Comparison of ENCODE assay signal across 15 cellular contexts in the genomic region with DNA sequence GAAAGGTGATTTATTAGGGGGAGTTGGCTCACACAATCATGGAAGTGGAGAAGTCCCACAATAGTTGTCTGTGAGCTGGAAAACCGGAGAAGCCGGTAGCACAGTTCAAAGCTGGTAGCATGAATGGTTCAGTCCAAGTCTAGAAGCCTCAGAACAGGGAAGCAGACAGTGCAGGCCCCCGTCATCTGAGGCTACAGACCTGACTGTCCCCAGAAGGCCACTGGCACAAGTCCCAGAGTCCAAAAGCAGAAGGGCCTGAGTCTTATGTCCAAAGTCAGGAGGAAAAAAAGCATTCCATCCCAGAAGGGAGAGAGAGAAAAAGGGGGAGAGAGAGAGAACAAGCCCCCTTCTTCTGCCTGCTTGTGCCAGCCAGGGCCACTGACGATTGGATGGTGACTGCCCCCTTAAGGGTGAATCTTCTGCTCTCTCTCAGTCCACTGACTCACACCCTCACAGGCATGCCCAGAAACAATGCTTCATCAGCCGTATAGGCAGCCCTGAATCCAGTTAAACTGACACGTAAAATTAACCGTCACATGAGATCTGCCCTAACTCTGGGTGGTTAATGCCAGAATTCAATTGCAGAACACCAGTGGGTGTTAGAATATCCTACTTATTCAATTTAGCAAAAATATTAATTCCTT. TPM values are rescaled to one million over a fixed set of nuclear protein-coding genes. Genes with fewer than 3 reads are reported as not detected.
DNase-seq lines count a peak whose midpoint lies in the region; ATAC-seq, FAIRE-seq and TF ChIP-seq lines count a peak whose summit lies in the region.
"Had no signal": no experiment of that assay in that cellular context is flagged by ENCODE, and none has a peak within 500 bp of the region (broad histone marks: within the 10 kb centered on the region; RNA-seq: fewer than 3 reads in every experiment).

No MANE protein-coding gene starts in this region.

- no peaks in the 10 kb centered on the region for H3K9me2 ChIP-seq in SK-N-SH

- intact Hi-C loops in mucosa of descending colon (cut with DNase I, micrococcal nuclease), result no loop called here

- POLR2A ChIA-PET in SK-N-SH (lab: Yijun Ruan, JAX) (no interaction called here), H1 (lab: Charles Lee; ENCODE audit: partially characterized antibody) (interaction anchor here (1.6 kb wide), 1 partner anchor 9 kb away, joined by 3 read pairs; no protein-coding TSS in a partner anchor)

- H3K79me1 ChIP-seq in H1 (ENCODE audit: low read depth, low read length), result no peaks in the 10 kb centered on the region

- H3K36me3 ChIP-seq in SK-N-SH (replicated peaks in 1 of 2; ENCODE audit: control insufficient read depth in 1 of 2, insufficient read depth in 2 of 2, low read length in 1 of 2) (no peaks in the 10 kb centered on the region), H1 (ENCODE audit: control insufficient read depth in 2 of 4, insufficient read depth in 4 of 4, low read length in 3 of 4) (no peaks in the 10 kb centered on the region), gastroesophageal sphincter (no peaks in the 10 kb centered on the region), mucosa of descending colon (ENCODE audit: low read depth) (no peaks in the 10 kb centered on the region)
- H3K36me3 ChIP-seq: neutrophil, SJCRH30 had no signal

- H4K8ac ChIP-seq in H1 (ENCODE audit: extremely low read depth, insufficient read depth, low read length), result no peak overlapping the region

- H2BK5ac ChIP-seq in H1 (ENCODE audit: low read depth, low read length), result no peak overlapping the region

- TF ChIP-seq CTCF in SK-N-SH (IDR thresholded peaks at IDR 0.05) (no peak), H1 (IDR thresholded peaks at IDR 0.05; ENCODE audit: control extremely low read depth in 1 of 3, insufficient read depth in 1 of 3, low read depth in 1 of 3, low read length in 3 of 3) (peak in 1 of 3 experiments; percentile 5; a peak in 1 of 4 replicates), gastroesophageal sphincter (IDR thresholded peaks at IDR 0.05) (no peak), mucosa of descending colon (IDR thresholded peaks at IDR 0.05) (no peak)

- H4K5ac ChIP-seq in H1 (ENCODE audit: insufficient read length, low read depth, low read length), result no peak overlapping the region

- peak; percentile 89 for DNase-seq in G401 (ENCODE audit: low spot score)
- DNase-seq in SK-N-SH, result no peak
- DNase-seq in H1 (ENCODE audit: low read depth in 1 of 2, low spot score in 2 of 2), result no peak
- DNase-seq in myocyte (ENCODE audit: low read depth), result peak; percentile 41
- DNase-seq in NCI-H1417 treated with DMSO at 0.1 percent for 48 hours (lab: John Stamatoyannopoulos, UW), result no peak
- DNase-seq in ureter (ENCODE audit: low spot score), result no peak
- no peak for DNase-seq in mucosa of descending colon
- DNase-seq: activated CD4-positive, alpha-beta memory T cell treated with anti-CD3 and anti-CD28 coated beads, Interleukin-2, amount 10 ng/mL, durations not matched to agents 7 days and 5 days; DMS 273 treated with DMSO at 0.1 percent for 48 hours; NCI-H1092 treated with DMSO at 0.1 percent for 48 hours; SJCRH30 had no signal

- H3K27me3 ChIP-seq in SK-N-SH (ENCODE audit: insufficient read depth) (0 out of 2 replicates have a peak, but pooled peaks cover 9% of the 10 kb centered on the region), H1 (replicated peaks in 1 of 4; ENCODE audit: control insufficient read depth in 3 of 4, extremely low read depth in 1 of 4, insufficient read depth in 3 of 4, low read length in 3 of 4) (no peaks in the 10 kb centered on the region), gastroesophageal sphincter (peaks cover 9% of the 10 kb centered on the region)
- H3K27me3 ChIP-seq: dorsolateral prefrontal cortex, neutrophil, SJCRH30 had no signal

- H4K91ac ChIP-seq in H1 (replicated peaks; ENCODE audit: insufficient read length, low read length), result no peak overlapping the region

- H3K9ac ChIP-seq in SK-N-SH, result no peak overlapping the region
- H3K9ac ChIP-seq in H1 (replicated peaks in 1 of 4; ENCODE audit: extremely low read depth in 1 of 4, low read depth in 3 of 4, low read length in 3 of 4), result no peak overlapping the region; a peak in 1 of 7 replicates

- H2AFZ ChIP-seq in SK-N-SH (ENCODE audit: low read depth), result no peak overlapping the region
- H2AFZ ChIP-seq in H1 (ENCODE audit: low read length), result no peak overlapping the region

- TF ChIP-seq EP300 in SK-N-SH (IDR thresholded peaks at IDR 0.05; ENCODE audit: borderline replicate concordance in 1 of 2, low read depth in 1 of 2, low read length in 1 of 2), result no peak
- no peak for TF ChIP-seq EP300 in H1 (IDR thresholded peaks at IDR 0.05; ENCODE audit: borderline replicate concordance in 1 of 2, low read depth in 2 of 2, low read length in 2 of 2)
- no peak for TF ChIP-seq EP300 in gastroesophageal sphincter (IDR thresholded peaks at IDR 0.05)

- H3K4me3 ChIP-seq in SK-N-SH (ENCODE audit: low read depth in 2 of 2, low read length in 1 of 2) (no peak overlapping the region), H1 (ENCODE audit: extremely low read depth in 1 of 4, insufficient read depth in 2 of 4, low read depth in 3 of 4, low read length in 4 of 4) (no peak overlapping the region), gastroesophageal sphincter (no peak overlapping the region), mucosa of descending colon (no peak overlapping the region)
- H3K4me3 ChIP-seq: dorsolateral prefrontal cortex, SJCRH30 had no signal

- peak overlapping the region; percentile 32; the same call in 1 of the 2 replicates for H2BK12ac ChIP-seq in H1 (ENCODE audit: low read depth, low read length)

- no peak overlapping the region for H3K4me2 ChIP-seq in SK-N-SH
- H3K4me2 ChIP-seq in H1 (ENCODE audit: insufficient read depth in 1 of 2, low read depth in 2 of 2, low read length in 2 of 2), result no peak overlapping the region

- no peak overlapping the region for H3K23ac ChIP-seq in H1 (ENCODE audit: insufficient read length)

- no peak overlapping the region for H3K27ac ChIP-seq in SK-N-SH (ENCODE audit: low read depth in 2 of 2, low read length in 1 of 2)
- no peak overlapping the region for H3K27ac ChIP-seq in H1 (ENCODE audit: low read depth, low read length)
- no peak overlapping the region for H3K27ac ChIP-seq in gastroesophageal sphincter
- H3K27ac ChIP-seq: neutrophil, SJCRH30 had no signal

- peaks cover under 1 to 8% of the 10 kb centered on the region in 2 experiments; a peak in 2 of 4 replicates for H3K4me1 ChIP-seq in SK-N-SH (ENCODE audit: control insufficient read depth in 1 of 2, insufficient read depth in 2 of 2, low read depth in 1 of 2, low read length in 1 of 2)
- peaks cover 0 to 12% (median 7%) of the 10 kb centered on the region in 4 experiments; a peak in 6 of 7 replicates for H3K4me1 ChIP-seq in H1 (replicated peaks in 1 of 4; ENCODE audit: control insufficient read depth in 3 of 4, insufficient read depth in 4 of 4, low read length in 3 of 4)
- H3K4me1 ChIP-seq in gastroesophageal sphincter, result no peaks in the 10 kb centered on the region
- peaks cover 7% of the 10 kb centered on the region for H3K4me1 ChIP-seq in mucosa of descending colon (ENCODE audit: low read depth)

- no peak overlapping the region for H3K56ac ChIP-seq in H1 (replicated peaks; ENCODE audit: insufficient read length, low read depth, low read length)

- H2BK20ac ChIP-seq in H1 (ENCODE audit: low read length), result no peak overlapping the region

- no peaks in the 10 kb centered on the region for H3F3A ChIP-seq in SK-N-SH (replicated peaks; ENCODE audit: insufficient read depth)

- H4K20me1 ChIP-seq in SK-N-SH (ENCODE audit: insufficient read depth) (no peaks in the 10 kb centered on the region), H1 (replicated peaks in 1 of 2; ENCODE audit: control insufficient read depth in 1 of 2, insufficient read depth in 2 of 2, low read length in 2 of 2) (no peaks in the 10 kb centered on the region)

- in situ Hi-C loops in G401 (cut with HindIII; ENCODE audit: low sequenced_read_pairs), result no loop called here

- no peaks in the 10 kb centered on the region for H3K9me3 ChIP-seq in SK-N-SH
- no peaks in the 10 kb centered on the region for H3K9me3 ChIP-seq in H1 (ENCODE audit: insufficient read depth in 2 of 2, low read depth in 1 of 2, low read length in 1 of 2)
- peaks cover 0 to 22% (median 0%) of the 10 kb centered on the region in 3 donors for H3K9me3 ChIP-seq in gastroesophageal sphincter
- no peaks in the 10 kb centered on the region for H3K9me3 ChIP-seq in mucosa of descending colon
- H3K9me3 ChIP-seq: neutrophil, SJCRH30 had no signal

- H3K79me2 ChIP-seq in SK-N-SH (ENCODE audit: insufficient read depth) (no peaks in the 10 kb centered on the region), H1 (ENCODE audit: control insufficient read depth in 1 of 2, insufficient read depth in 2 of 2, low read length in 2 of 2) (no peaks in the 10 kb centered on the region)

- no peaks in the 10 kb centered on the region for H3K23me2 ChIP-seq in H1 (ENCODE audit: low read depth, low read length)

- no peak overlapping the region for H2BK120ac ChIP-seq in H1 (replicated peaks; ENCODE audit: low read depth, low read length)

- no peak overlapping the region for H2BK15ac ChIP-seq in H1 (ENCODE audit: low read length)

- no peak for TF ChIP-seq RAD21 in SK-N-SH (IDR thresholded peaks at IDR 0.05; ENCODE audit: low read length)
- TF ChIP-seq RAD21 in H1 (IDR thresholded peaks at IDR 0.05 in 1 of 2, conservative IDR thresholded peaks at IDR 0.05 in 1 of 2; ENCODE audit: low read depth in 2 of 2, low read length in 2 of 2), result peak; percentile 5 to 39; a peak in 2 of 4 replicates

- no peak overlapping the region for H3K4ac ChIP-seq in H1 (replicated peaks; ENCODE audit: insufficient read length, low read depth, low read length)

- CTCF ChIA-PET in SK-N-SH (lab: Yijun Ruan, JAX) (interaction anchor here (1.1 kb wide), 1 partner anchor 13 kb away, joined by 3 read pairs; no protein-coding TSS in a partner anchor), H1 (lab: Charles Lee; ENCODE audit: partially characterized antibody) (interaction anchor here (0.7 to 2.4 kb wide), 3 partner anchors 11 to 48 kb away, joined by 3 to 9 read pairs (median 3); no protein-coding TSS in a partner anchor)

- TF ChIP-seq POLR2A in H1 (IDR thresholded peaks at IDR 0.05; ENCODE audit: control extremely low read depth in 1 of 2, low read depth in 2 of 2, low read length in 2 of 2) (no peak), gastroesophageal sphincter (IDR thresholded peaks at IDR 0.05) (no peak)

- WGBS in SK-N-SH (ENCODE audit: low lambda C conversion rate), result 43% methylated on average over 7 of the region's 7 CpGs
- WGBS in H1 (ENCODE audit: extremely low coverage in 1 of 2, insufficient coverage in 1 of 2, insufficient read length in 1 of 2, insufficient replicate concordance in 2 of 2, low coverage in 1 of 2, low lambda C conversion rate in 2 of 2, missing lambda C conversion rate in 1 of 2), 2 experiments, result 85% methylated on average over 7 of the region's 7 CpGs; no CpG with 5 or more reads in 1 of the 2 experiments
- WGBS in gastroesophageal sphincter (ENCODE audit: low coverage in 1 of 2), 2 donors, result 68 to 100% methylated on average over 2 to 7 of the region's 7 CpGs

- no peak for ATAC-seq in gastroesophageal sphincter
- no peak for ATAC-seq in mucosa of descending colon
- ATAC-seq: stimulated activated effector memory CD8-positive, alpha-beta T cell treated with anti-CD3 and anti-CD28 coated beads, Interleukin-12 subunit alpha, Interleukin-12 subunit beta, amount 100 ng/mL, for 72 hours had no signal

- no peak overlapping the region; the same call in 1 of the 2 replicates for H2AK5ac ChIP-seq in H1 (ENCODE audit: low read depth, low read length)

- no peak for FAIRE-seq in H1 (lab: Jason Lieb, UNC)

- no peak overlapping the region for H3K14ac ChIP-seq in H1 (ENCODE audit: insufficient read length)

- H3K18ac ChIP-seq in H1 (ENCODE audit: extremely low read depth, low read length), result no peak overlapping the region

RNA-seq across cellular contexts. Expression of a gene that starts 49.3 kb away (rescaled TPM):
- 11.3 and 19.0 TPM in 2 replicates for total RNA-seq in G401 (2014; rRNA removed; shearing (Covaris generic))
- 1.2 and 1.5 TPM in 2 replicates for polyA plus RNA-seq in SK-N-SH (2012; rRNA removed)
- polyA plus RNA-seq in SK-N-SH (2012; cell fraction: cytosol; rRNA removed), result 0.82 and 0.96 TPM in 2 replicates
- 4.1 and 7.3 TPM in 2 replicates for polyA plus RNA-seq in SK-N-SH (2012; cell fraction: nucleus; rRNA removed)
- 55.1 and 57.2 TPM in 2 replicates for total RNA-seq in H1 (2021; fragmentation: NEBNext Ultra II Directional; extraction: Animal tissue kit (Norgen Biotek cat#: 25700))
- polyA plus RNA-seq in H1 (2011; rRNA removed), result 36.2 and 37.0 TPM in 2 replicates
- 24.6 TPM for polyA plus RNA-seq in H1 (2011; cell fraction: cytosol; rRNA removed)
- 87.2 TPM for polyA plus RNA-seq in H1 (2011; cell fraction: nucleus; rRNA removed)
- 15.4 to 21.5 TPM (median 17.3 TPM) in 4 replicates for polyA plus RNA-seq in H1 (2012, experiment 1 of 2)
- polyA plus RNA-seq in H1 (2012, experiment 2 of 2), result 1.7 TPM
- polyA plus RNA-seq in H1 (2013, experiment 1 of 2), result 26.5 TPM
- polyA plus RNA-seq in H1 (2013, experiment 2 of 2), result 21.6 TPM
- 151 and 160 TPM in 2 replicates for polyA minus RNA-seq in H1 (2011; rRNA and poly(A)+ RNA removed)
- 30.0 TPM for polyA minus RNA-seq in H1 (2011; cell fraction: cytosol; rRNA and poly(A)+ RNA removed)
- polyA minus RNA-seq in H1 (2011; cell fraction: nucleus; rRNA and poly(A)+ RNA removed), result 113 TPM
- 4.3 and 7.6 TPM in 2 replicates for total RNA-seq in myocyte
- 3.0 TPM for polyA plus RNA-seq in myocyte (2012)
- total RNA-seq in ureter, result 31.5 TPM
- total RNA-seq in gastroesophageal sphincter, result 10 to 100 TPM in 2 of 4 donors, 1 to 10 TPM in 2; 8.0 to 15.7 (median 10.2) TPM
- total RNA-seq in mucosa of descending colon, result 10 to 100 TPM; 16.9 to 18.5 (median 18.0) TPM

Comparison
In these comparisons a context has a peak if more than half of its experiments do, and no peak if none do; other contexts are left out.
1. DNase-seq: peak in G401 (single experiment) and myocyte (single experiment); none in SK-N-SH (single experiment), H1 (0 of 2), NCI-H1417 treated with DMSO at 0.1 percent for 48 hours (single experiment), ureter (single experiment) and mucosa of descending colon (0 of 3).